In genomic region chr18:52433797-52434196, GRCh38 we compare ENCODE assay signal across 39 cellular contexts.
"Had no signal": no experiment of that assay in that cellular context is flagged by ENCODE, and none has a peak within 500 bp of the region (broad histone marks: within the 10 kb centered on the region; RNA-seq: fewer than 3 reads in every experiment).

No MANE protein-coding gene starts in this region.

- H3K36me3 Mint-ChIP-seq: activated naive CD4-positive, alpha-beta T cell treated with anti-CD3 and anti-CD28 coated beads, Interleukin-2, amount 10 ng/mL, durations not matched to agents 7 days and 5 days; activated naive CD4-positive, alpha-beta T cell treated with anti-CD3 and anti-CD28 coated beads, Interleukin-2, amount 50 U/mL, for 24 hours; activated naive CD4-positive, alpha-beta T cell treated with anti-CD3 and anti-CD28 coated beads, Interleukin-2, amount 50 U/mL, for 72 hours; activated naive CD8-positive, alpha-beta T cell; activated naive CD8-positive, alpha-beta T cell treated with anti-CD3 and anti-CD28 coated beads for 36 hours; activated naive CD8-positive, alpha-beta T cell treated with anti-CD3 and anti-CD28 coated beads, Interleukin-2, amount 10 ng/mL, durations not matched to agents 7 days and 5 days; brain had no signal

- H3K4me1 ChIP-seq: adrenal gland, ascending aorta, breast epithelium had no signal

- H3K27me3 Mint-ChIP-seq: activated naive CD4-positive, alpha-beta T cell treated with anti-CD3 and anti-CD28 coated beads, Interleukin-2, amount 10 ng/mL, durations not matched to agents 7 days and 5 days; activated naive CD4-positive, alpha-beta T cell treated with anti-CD3 and anti-CD28 coated beads, Interleukin-2, amount 50 U/mL, for 24 hours; activated naive CD8-positive, alpha-beta T cell treated with anti-CD3 and anti-CD28 coated beads for 36 hours; activated naive CD8-positive, alpha-beta T cell treated with anti-CD3 and anti-CD28 coated beads, Interleukin-2, amount 10 ng/mL, durations not matched to agents 7 days and 5 days; activated naive CD8-positive, alpha-beta T cell treated with anti-CD3 and anti-CD28 coated beads, Interleukin-2, amount 50 U/mL, for 24 hours; activated T-cell treated with anti-CD3 and anti-CD28 coated beads, Interleukin-2, amount 50 U/mL, for 24 hours; central memory CD8-positive, alpha-beta T cell had no signal

- H3K27me3 ChIP-seq: adrenal gland, ascending aorta, body of pancreas, brain microvascular endothelial cell, breast epithelium had no signal

- H3K4me3 ChIP-seq: adrenal gland, ascending aorta, body of pancreas, breast epithelium, cardiac muscle cell had no signal

- H3K4me1 Mint-ChIP-seq: activated naive CD4-positive, alpha-beta T cell treated with anti-CD3 and anti-CD28 coated beads, Interleukin-2, amount 10 ng/mL, durations not matched to agents 7 days and 5 days; activated naive CD4-positive, alpha-beta T cell treated with anti-CD3 and anti-CD28 coated beads, Interleukin-2, amount 50 U/mL, for 24 hours; activated naive CD8-positive, alpha-beta T cell treated with anti-CD3 and anti-CD28 coated beads for 36 hours; activated naive CD8-positive, alpha-beta T cell treated with anti-CD3 and anti-CD28 coated beads, Interleukin-2, amount 10 ng/mL, durations not matched to agents 7 days and 5 days; activated naive CD8-positive, alpha-beta T cell treated with anti-CD3 and anti-CD28 coated beads, Interleukin-2, amount 50 U/mL, for 24 hours; activated T-helper 17 cell treated with anti-CD3 and anti-CD28 coated beads, Interleukin-2, amount 50 U/mL, for 72 hours; central memory CD8-positive, alpha-beta T cell had no signal

- H3K9me3 Mint-ChIP-seq: activated naive CD4-positive, alpha-beta T cell treated with anti-CD3 and anti-CD28 coated beads for 36 hours; activated naive CD8-positive, alpha-beta T cell treated with anti-CD3 and anti-CD28 coated beads for 36 hours; activated naive CD8-positive, alpha-beta T cell treated with anti-CD3 and anti-CD28 coated beads, Interleukin-2, amount 50 U/mL, for 24 hours; activated T-helper 1 cell treated with anti-CD3 and anti-CD28 coated beads, Interleukin-12 subunit alpha, Interleukin-12 subunit beta, Interleukin-2, Interleukin-4 antibody, amounts not matched to agents 30 ng/mL and 10 ng/mL and 1 ng/mL, durations not matched to agents 14 hours and 24 hours and 36 hours; brain had no signal

- ATAC-seq: activated naive CD4-positive, alpha-beta T cell treated with anti-CD3 and anti-CD28 coated beads, Interleukin-2, amount 50 U/mL, for 72 hours; activated naive CD8-positive, alpha-beta T cell treated with anti-CD3 and anti-CD28 coated beads, Interleukin-2, amount 50 U/mL, for 24 hours; activated T-cell treated with anti-CD3 and anti-CD28 coated beads, Interleukin-2, amount 50 U/mL, for 4 hours; activated T-cell treated with anti-CD3 and anti-CD28 coated beads, Interleukin-2, amount 50 U/mL, for 72 hours; activated T-helper 17 cell treated with anti-CD3 and anti-CD28 coated beads, Interleukin-2, amount 50 U/mL, for 72 hours; body of pancreas had no signal

- FAIRE-seq: astrocyte, bronchial epithelial cell had no signal

- H3K27ac Mint-ChIP-seq: activated naive CD4-positive, alpha-beta T cell treated with anti-CD3 and anti-CD28 coated beads for 36 hours; activated naive CD4-positive, alpha-beta T cell treated with anti-CD3 and anti-CD28 coated beads, Interleukin-2, amount 10 ng/mL, durations not matched to agents 7 days and 5 days; activated naive CD4-positive, alpha-beta T cell treated with anti-CD3 and anti-CD28 coated beads, Interleukin-2, amount 50 U/mL, for 24 hours; activated naive CD4-positive, alpha-beta T cell treated with anti-CD3 and anti-CD28 coated beads, Interleukin-2, amount 50 U/mL, for 72 hours; activated naive CD8-positive, alpha-beta T cell; activated naive CD8-positive, alpha-beta T cell treated with anti-CD3 and anti-CD28 coated beads for 36 hours; activated naive CD8-positive, alpha-beta T cell treated with anti-CD3 and anti-CD28 coated beads, Interleukin-2, amount 10 ng/mL, durations not matched to agents 7 days and 5 days; activated naive CD8-positive, alpha-beta T cell treated with anti-CD3 and anti-CD28 coated beads, Interleukin-2, amount 50 U/mL, for 24 hours; activated T-cell treated with anti-CD3 and anti-CD28 coated beads, Interleukin-2, amount 50 U/mL, for 24 hours; activated T-cell treated with anti-CD3 and anti-CD28 coated beads, Interleukin-2, amount 50 U/mL, for 72 hours; activated T-helper 1 cell treated with anti-CD3 and anti-CD28 coated beads, Interleukin-12 subunit alpha, Interleukin-12 subunit beta, Interleukin-2, Interleukin-4 antibody, amounts not matched to agents 30 ng/mL and 10 ng/mL and 1 ng/mL, durations not matched to agents 14 hours and 24 hours and 36 hours; activated T-helper 17 cell treated with anti-CD3 and anti-CD28 coated beads, Interleukin-2, amount 50 U/mL, for 72 hours; activated T-helper 2 cell treated with anti-CD3 and anti-CD28 coated beads, Interferon-gamma antibody, Interleukin-2, Interleukin-4, amounts not matched to agents 10 μg/mL and 5 μg/mL and 100 μg/mL, durations not matched to agents 14 hours and 24 hours and 36 hours; brain had no signal

- H3K9me3 ChIP-seq: adrenal gland, ascending aorta, body of pancreas, breast epithelium had no signal

- H3K4me3 Mint-ChIP-seq: activated naive CD4-positive, alpha-beta T cell treated with anti-CD3 and anti-CD28 coated beads for 36 hours; activated naive CD4-positive, alpha-beta T cell treated with anti-CD3 and anti-CD28 coated beads, Interleukin-2, amount 10 ng/mL, durations not matched to agents 7 days and 5 days; activated naive CD4-positive, alpha-beta T cell treated with anti-CD3 and anti-CD28 coated beads, Interleukin-2, amount 50 U/mL, for 24 hours; activated naive CD8-positive, alpha-beta T cell; activated naive CD8-positive, alpha-beta T cell treated with anti-CD3 and anti-CD28 coated beads for 36 hours; activated naive CD8-positive, alpha-beta T cell treated with anti-CD3 and anti-CD28 coated beads, Interleukin-2, amount 10 ng/mL, durations not matched to agents 7 days and 5 days; activated naive CD8-positive, alpha-beta T cell treated with anti-CD3 and anti-CD28 coated beads, Interleukin-2, amount 50 U/mL, for 24 hours; activated T-cell treated with anti-CD3 and anti-CD28 coated beads, Interleukin-2, amount 50 U/mL, for 24 hours; activated T-cell treated with anti-CD3 and anti-CD28 coated beads, Interleukin-2, amount 50 U/mL, for 4 hours; activated T-cell treated with anti-CD3 and anti-CD28 coated beads, Interleukin-2, amount 50 U/mL, for 72 hours; activated T-helper 1 cell treated with anti-CD3 and anti-CD28 coated beads, Interleukin-12 subunit alpha, Interleukin-12 subunit beta, Interleukin-2, Interleukin-4 antibody, amounts not matched to agents 30 ng/mL and 10 ng/mL and 1 ng/mL, durations not matched to agents 14 hours and 24 hours and 36 hours; activated T-helper 17 cell treated with anti-CD3 and anti-CD28 coated beads, Interleukin-2, amount 50 U/mL, for 72 hours; brain; central memory CD8-positive, alpha-beta T cell had no signal

- H3K27ac ChIP-seq: adrenal gland, ascending aorta, body of pancreas, brain microvascular endothelial cell, breast epithelium, cardiac muscle cell had no signal

- H3K36me3 ChIP-seq: adrenal gland, ascending aorta, brain microvascular endothelial cell, breast epithelium, cardiac muscle cell had no signal

- DNase-seq: activated effector memory CD4-positive, alpha-beta T cell treated with anti-CD3 and anti-CD28 coated beads, Interleukin-2, amount 50 U/mL, for 16 hours; activated effector memory CD4-positive, alpha-beta T cell treated with Interleukin-2 at 50 U/mL for 16 hours; activated gamma-delta T cell; activated gamma-delta T cell treated with Interleukin-2 at 50 U/mL for 16 hours; activated naive CD4-positive, alpha-beta T cell; activated naive CD4-positive, alpha-beta T cell treated with anti-CD3 and anti-CD28 coated beads for 36 hours; activated naive CD4-positive, alpha-beta T cell treated with anti-CD3 and anti-CD28 coated beads, Interleukin-2, amount 10 ng/mL, durations not matched to agents 7 days and 5 days; activated naive CD4-positive, alpha-beta T cell treated with anti-CD3 and anti-CD28 coated beads, Interleukin-2, amount 50 U/mL, for 16 hours; activated naive CD4-positive, alpha-beta T cell treated with Interleukin-2 at 50 U/mL for 16 hours; activated naive CD8-positive, alpha-beta T cell treated with anti-CD3 and anti-CD28 coated beads for 36 hours; activated naive CD8-positive, alpha-beta T cell treated with anti-CD3 and anti-CD28 coated beads, Interleukin-2, amount 10 ng/mL, durations not matched to agents 7 days and 5 days; activated naive CD8-positive, alpha-beta T cell treated with anti-CD3 and anti-CD28 coated beads, Interleukin-2, amount 50 U/mL, for 24 hours; activated T-cell treated with anti-CD3 and anti-CD28 coated beads, Interleukin-2, amount 50 U/mL, for 24 hours; activated T-cell treated with anti-CD3 and anti-CD28 coated beads, Interleukin-2, amount 50 U/mL, for 4 hours; activated T-cell treated with anti-CD3 and anti-CD28 coated beads, Interleukin-2, amount 50 U/mL, for 48 hours; activated T-cell treated with anti-CD3 and anti-CD28 coated beads, Interleukin-2, amount 50 U/mL, for 72 hours; adrenal gland; amniotic stem cell; amygdala; anterior cingulate cortex; aorta; body of pancreas; brain microvascular endothelial cell; caudate nucleus; central memory CD4-positive, alpha-beta T cell; cerebellar nuclear complex had no signal
